In genomic region chr15:93235926-93236781, GRCh38 we compare ENCODE assay signal across 11 cellular contexts.
DNase-seq lines count a peak whose midpoint lies in the region; ATAC-seq and TF ChIP-seq lines count a peak whose summit lies in the region.
"Had no signal": no experiment of that assay in that cellular context is flagged by ENCODE, and none has a peak within 500 bp of the region (broad histone marks: within the 10 kb centered on the region; RNA-seq: fewer than 3 reads in every experiment).

No MANE protein-coding gene starts in this region.

- WGBS in heart right ventricle, 2 donors: 71 to 74% methylated on average over 17 of the region's 17 CpGs
- 70% methylated on average over 17 of the region's 17 CpGs for WGBS in mesenchymal stem cell

- H3K27ac Mint-ChIP-seq in T-cell: no peak overlapping the region

- H3K27me3 ChIP-seq in heart right ventricle (peaks cover 0 to 3% (median 0%) of the 10 kb centered on the region in 7 donors), parathyroid adenoma (ENCODE audit: control insufficient read depth, insufficient read depth, low read length) (no peaks in the 10 kb centered on the region), mesenchymal stem cell (ENCODE audit: control insufficient read depth in 1 of 2, insufficient read depth in 1 of 2, low read length in 2 of 2) (peaks cover 0 to 3% of the 10 kb centered on the region in 2 experiments)

- DNase-seq in COLO829 (ENCODE audit: low spot score) (peak; percentile 13), T-cell (peak in 1 of 34 experiments; percentile 29), heart right ventricle (peak in 1 of 2 donors; percentile 41), NK-92 (lab: John Stamatoyannopoulos, UW; ENCODE audit: unreplicated experiment) (no peak), mesenchymal stem cell (no peak)
- DNase-seq: NCI-H446 treated with DMSO at 0.1 percent for 48 hours; stimulated activated CD4-positive, alpha-beta T cell treated with anti-CD3 and anti-CD28 coated beads, Interleukin-2, amount 100 ng/mL, for 48 hours; T-helper 9 cell had no signal

- no peak overlapping the region for H2BK120ac ChIP-seq in mesenchymal stem cell (ENCODE audit: low read depth, low read length)

- H3K79me1 ChIP-seq in mesenchymal stem cell (replicated peaks; ENCODE audit: low read length, poor library complexity, severe bottlenecking): no peaks in the 10 kb centered on the region

- peaks cover 13 to 19% (median 15%) of the 10 kb centered on the region in 3 donors for H3K4me1 Mint-ChIP-seq in T-cell

- no peak overlapping the region for H4K91ac ChIP-seq in mesenchymal stem cell (ENCODE audit: low read length)

- no peak overlapping the region for H3K4ac ChIP-seq in mesenchymal stem cell (ENCODE audit: low read depth in 1 of 2, low read length in 2 of 2)

- no peaks in the 10 kb centered on the region for H3K79me2 ChIP-seq in parathyroid adenoma

- H3K14ac ChIP-seq in mesenchymal stem cell (ENCODE audit: low read length in 2 of 2): no peak overlapping the region

- H3K4me1 ChIP-seq in heart right ventricle (no peaks in the 10 kb centered on the region), parathyroid adenoma (no peaks in the 10 kb centered on the region), mesenchymal stem cell (ENCODE audit: control insufficient read depth, insufficient read depth, low read depth, low read length) (no peaks in the 10 kb centered on the region)

- no peak for ATAC-seq in T-cell (replicated peaks in 1 of 4)
- peak; percentile 34 to 86 (median 72) for ATAC-seq in heart right ventricle
- ATAC-seq in HG03097 (IDR thresholded peaks at IDR 0.05; ENCODE audit: low FRiP score, unreplicated experiment): no peak
- ATAC-seq in GM21529 (IDR thresholded peaks at IDR 0.05; ENCODE audit: unreplicated experiment): no peak

- no peaks in the 10 kb centered on the region for H3K36me3 Mint-ChIP-seq in T-cell

- H3K4me3 ChIP-seq in heart right ventricle (peak overlapping the region in 1 of 10 donors; percentile 15), parathyroid adenoma (ENCODE audit: low read depth, low read length) (peak overlapping the region; percentile 37), mesenchymal stem cell (ENCODE audit: insufficient read depth in 1 of 2, low read depth in 1 of 2, low read length in 2 of 2) (no peak overlapping the region)

- no peak overlapping the region for H4K8ac ChIP-seq in mesenchymal stem cell (ENCODE audit: low read length)

- POLR2A ChIA-PET in T-cell (lab: Charles Lee): interaction anchor here in 1 of 2 donors (0.7 kb wide), 1 partner anchor 84 kb away, joined by 5 read pairs; no protein-coding TSS in a partner anchor

- H2AFZ ChIP-seq in parathyroid adenoma (no peak overlapping the region), mesenchymal stem cell (ENCODE audit: low read depth, low read length) (no peak overlapping the region)

- H2BK15ac ChIP-seq in mesenchymal stem cell (ENCODE audit: low read depth, poor library complexity, severe bottlenecking): no peak overlapping the region

- H3K9ac ChIP-seq in parathyroid adenoma (no peak overlapping the region), mesenchymal stem cell (ENCODE audit: low read length) (no peak overlapping the region)

- H2BK5ac ChIP-seq in mesenchymal stem cell (ENCODE audit: low read depth, low read length, poor library complexity, severe bottlenecking): no peak overlapping the region

- no peaks in the 10 kb centered on the region for H3K9me3 Mint-ChIP-seq in T-cell

- no peak overlapping the region for H3K23ac ChIP-seq in mesenchymal stem cell (ENCODE audit: low read length in 2 of 2)

- H2AK5ac ChIP-seq in mesenchymal stem cell (ENCODE audit: low read length, severe bottlenecking): no peak overlapping the region

- H3K36me3 ChIP-seq in heart right ventricle (no peaks in the 10 kb centered on the region), parathyroid adenoma (ENCODE audit: control insufficient read depth, insufficient read depth, low read length) (no peaks in the 10 kb centered on the region), mesenchymal stem cell (ENCODE audit: control insufficient read depth in 1 of 2, insufficient read depth in 2 of 2, low read depth in 1 of 2, low read length in 2 of 2) (no peaks in the 10 kb centered on the region)

- H3K4me2 ChIP-seq in parathyroid adenoma (ENCODE audit: low read length) (peak overlapping the region; percentile 62), mesenchymal stem cell (ENCODE audit: low read length, poor library complexity, severe bottlenecking) (no peak overlapping the region)

- intact Hi-C loops in heart right ventricle (cut with DNase I): loop anchor here in 1 of 10 donors (10.0 kb wide), 1 partner anchor 141 kb away; no protein-coding TSS in a partner anchor

- TF ChIP-seq CTCF in heart right ventricle (IDR thresholded peaks at IDR 0.05) (no peak), parathyroid adenoma (IDR thresholded peaks at IDR 0.05) (no peak)

- H3K27me3 Mint-ChIP-seq in T-cell: peaks cover 9 to 25% of the 10 kb centered on the region in 2 donors

- H3K18ac ChIP-seq in mesenchymal stem cell (ENCODE audit: low read depth in 1 of 2, low read length in 2 of 2): no peak overlapping the region

- H3K27ac ChIP-seq in heart right ventricle (peak overlapping the region in 2 of 10 donors; percentile 12 to 82), parathyroid adenoma (no peak overlapping the region), mesenchymal stem cell (ENCODE audit: low read length, poor library complexity, severe bottlenecking) (no peak overlapping the region)

- CTCF ChIA-PET in T-cell (lab: Charles Lee): no interaction called here

- H3K9me3 ChIP-seq in heart right ventricle (peaks cover 0 to 9% (median 0%) of the 10 kb centered on the region in 11 donors), parathyroid adenoma (ENCODE audit: control insufficient read depth, low read length) (no peaks in the 10 kb centered on the region), mesenchymal stem cell (ENCODE audit: control insufficient read depth, low read length) (peaks cover 14% of the 10 kb centered on the region)

- no peak overlapping the region for H2BK12ac ChIP-seq in mesenchymal stem cell (ENCODE audit: low read length in 2 of 2)

- peak overlapping the region; percentile 60 to 75 (median 62) for H3K4me3 Mint-ChIP-seq in T-cell

Comparison
In these comparisons a context has a peak if more than half of its experiments do, and no peak if none do; other contexts are left out.
1. ATAC-seq: peak in heart right ventricle (8 of 8); none in T-cell (0 of 4), HG03097 (single experiment) and GM21529 (single experiment).